8 cellular contexts compared by ENCODE assay signal in the genomic region with DNA sequence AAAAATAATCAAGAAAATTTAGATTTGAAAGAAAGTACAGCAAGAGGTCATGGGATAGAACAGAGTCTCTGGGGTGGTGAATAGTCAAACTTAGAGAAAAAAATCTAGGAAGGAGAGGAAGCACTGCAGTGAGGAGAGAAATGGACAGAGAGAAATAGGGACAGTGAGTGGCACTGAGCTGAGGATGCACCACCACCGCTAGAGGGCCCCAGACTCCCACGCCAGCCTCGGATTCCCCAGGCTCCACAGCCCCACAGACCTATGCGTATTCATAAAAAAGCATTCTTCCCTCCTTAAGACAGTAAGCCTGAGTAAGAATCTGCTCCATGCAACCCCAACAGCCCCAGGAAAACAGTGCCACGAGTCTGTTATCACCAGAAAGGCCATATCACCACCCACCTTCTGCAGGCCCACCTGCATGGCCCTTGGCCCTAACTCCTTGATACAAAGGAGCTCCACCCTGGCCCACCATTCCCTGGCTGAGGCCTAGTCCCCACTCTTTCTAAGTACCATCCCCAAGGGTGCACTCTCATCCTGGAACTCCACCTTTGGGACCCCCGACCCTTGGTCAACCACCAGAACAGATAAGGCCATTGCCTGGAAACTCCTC.
A peak's percentile ranks its signal among the peaks of the same experiment; 100 is the strongest.
DNase-seq lines count a peak whose midpoint lies in the region; ATAC-seq lines count a peak whose summit lies in the region.

No MANE protein-coding gene starts in this region.

- H3K4me1 ChIP-seq in NT2/D1 (ENCODE audit: insufficient read depth, insufficient read length), result peaks cover 4% of the 10 kb centered on the region

- peaks cover 4% of the 10 kb centered on the region in 2 donors for H3K36me3 Mint-ChIP-seq in naive B cell

- no peaks in the 10 kb centered on the region for H3K9me3 Mint-ChIP-seq in naive B cell

- ATAC-seq in GM18861 (IDR thresholded peaks at IDR 0.05; ENCODE audit: unreplicated experiment), result peak; percentile 27
- peak; percentile 31 for ATAC-seq in HG03108 (IDR thresholded peaks at IDR 0.05; ENCODE audit: unreplicated experiment)
- ATAC-seq in naive B cell (ENCODE audit: low read depth in 2 of 2), result peak; percentile 74 to 75

- H3K9me3 ChIP-seq in NT2/D1 (ENCODE audit: insufficient read depth, low read length), result no peaks in the 10 kb centered on the region

- no peaks in the 10 kb centered on the region for H3K27me3 Mint-ChIP-seq in naive B cell

- peak overlapping the region in 7 of 8 donors; percentile 25 to 76 (median 59) for H3K4me3 Mint-ChIP-seq in naive B cell

- H3K36me3 ChIP-seq in NT2/D1 (ENCODE audit: insufficient read depth, insufficient read length, low read length), result no peaks in the 10 kb centered on the region

- H3K27me3 ChIP-seq in NT2/D1 (ENCODE audit: insufficient read depth, insufficient read length), result no peaks in the 10 kb centered on the region

- H3K4me1 Mint-ChIP-seq in naive B cell, result peaks cover 72 to 93% (median 76%) of the 10 kb centered on the region in 3 donors

- DNase-seq in Ammon's horn (ENCODE audit: low spot score) (peak; percentile 91), NT2/D1 (ENCODE audit: low read depth, low spot score) (peak; percentile 27), epidermal melanocyte (ENCODE audit: insufficient read length, low spot score) (peak; percentile 86), naive B cell (peak; percentile 66)
- peak; percentile 85 for DNase-seq in activated CD8-positive, alpha-beta memory T cell treated with anti-CD3 and anti-CD28 coated beads, Interleukin-2, amount 50 U/mL, for 48 hours
- DNase-seq in stimulated activated CD8-positive, alpha-beta memory T cell treated with anti-CD3 and anti-CD28 coated beads, Interleukin-7, amount 100 ng/mL, for 4 hours (ENCODE audit: low read depth in 2 of 2), result peak; percentile 51 to 54

- peak overlapping the region; percentile 53 to 90 (median 81) for H3K27ac Mint-ChIP-seq in naive B cell

- H3K4me3 ChIP-seq in NT2/D1 (ENCODE audit: insufficient read length, low read depth), result no peak overlapping the region

- no peak overlapping the region for H3K9ac ChIP-seq in NT2/D1 (ENCODE audit: insufficient read length, low read depth)

Comparison
In these comparisons a context has a peak if more than half of its experiments do, and no peak if none do; other contexts are left out.
1. DNase-seq: peak in every context shown above with its lines; median percentile 91 in Ammon's horn; 86 in epidermal melanocyte; 85 in activated CD8-positive, alpha-beta memory T cell treated with anti-CD3 and anti-CD28 coated beads, Interleukin-2, amount 50 U/mL, for 48 hours; 66 in naive B cell; 52 in stimulated activated CD8-positive, alpha-beta memory T cell treated with anti-CD3 and anti-CD28 coated beads, Interleukin-7, amount 100 ng/mL, for 4 hours; 27 in NT2/D1.